In the genomic region with DNA sequence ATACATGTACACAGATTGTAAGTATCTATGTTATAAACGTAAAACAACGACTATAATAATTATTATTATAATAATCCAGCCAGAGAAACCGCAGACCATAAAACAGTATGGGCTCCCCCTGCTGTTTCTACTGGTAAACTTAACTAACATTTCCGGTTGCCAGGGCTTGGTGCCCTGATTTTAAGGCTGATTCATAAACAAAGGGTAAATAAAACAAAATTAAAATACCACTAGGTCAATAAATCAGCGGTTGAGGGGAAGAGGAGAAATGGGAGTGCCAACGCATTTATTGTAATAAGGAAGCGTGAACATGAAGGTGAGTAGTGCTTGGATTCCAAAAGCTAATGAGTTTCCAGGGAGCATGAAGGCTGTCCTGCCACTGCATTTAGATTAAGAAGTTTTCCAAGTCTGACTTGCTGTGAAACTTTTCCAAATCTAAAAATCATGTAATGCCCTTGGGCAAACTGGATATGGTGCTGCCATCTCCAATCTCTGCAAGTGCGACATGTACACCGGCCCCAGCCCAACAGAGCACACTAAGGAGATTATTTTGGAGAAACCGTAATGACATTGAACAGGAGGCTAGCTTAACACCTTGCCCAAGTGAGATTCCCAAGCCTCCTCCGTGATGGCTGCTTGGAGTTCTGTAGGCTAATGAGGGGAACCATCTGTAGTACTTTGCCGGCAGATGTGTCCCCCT, we compare ENCODE assay signal across 8 cellular contexts. TPM values are rescaled to one million over a fixed set of nuclear protein-coding genes. Genes with fewer than 3 reads are reported as not detected.
DNase-seq lines count a peak whose midpoint lies in the region; ATAC-seq and TF ChIP-seq lines count a peak whose summit lies in the region.

No MANE protein-coding gene starts in this region.

- no peaks in the 10 kb centered on the region for H3K9me2 ChIP-seq in SK-N-SH

- H3K36me3 ChIP-seq in SK-N-SH (replicated peaks in 1 of 2; ENCODE audit: control insufficient read depth in 1 of 2, insufficient read depth in 2 of 2, low read length in 1 of 2) (no peaks in the 10 kb centered on the region), gastroesophageal sphincter (no peaks in the 10 kb centered on the region)

- H3K9ac ChIP-seq in SK-N-SH: no peak overlapping the region

- TF ChIP-seq RAD21 in SK-N-SH (IDR thresholded peaks at IDR 0.05; ENCODE audit: low read length): peak; percentile 47

- no peaks in the 10 kb centered on the region for H3K27me3 ChIP-seq in SK-N-SH (ENCODE audit: insufficient read depth)
- no peaks in the 10 kb centered on the region for H3K27me3 ChIP-seq in gastroesophageal sphincter

- ATAC-seq in HG03175 (IDR thresholded peaks at IDR 0.05; ENCODE audit: unreplicated experiment) (peak; percentile 37), gastroesophageal sphincter (no peak), HG03442 (IDR thresholded peaks at IDR 0.05; ENCODE audit: unreplicated experiment) (no peak), GM18517 (IDR thresholded peaks at IDR 0.05; ENCODE audit: unreplicated experiment) (no peak), HG03045 (IDR thresholded peaks at IDR 0.05; ENCODE audit: unreplicated experiment) (no peak)

- 43% methylated on average over 10 of the region's 12 CpGs for WGBS in SK-N-SH (ENCODE audit: low lambda C conversion rate)
- 23 to 26% methylated on average over 8 to 9 of the region's 12 CpGs for WGBS in gastroesophageal sphincter (ENCODE audit: low coverage in 1 of 2), 2 donors

- DNase-seq in DMS53 (lab: John Stamatoyannopoulos, UW) (peak; percentile 72), SK-N-SH (peak; percentile 48), superior temporal gyrus (ENCODE audit: extremely low spot score) (peak; percentile 74)

- POLR2A ChIA-PET in SK-N-SH (lab: Yijun Ruan, JAX): interaction anchor here (0.5 kb wide), 1 partner anchor 524 kb away, joined by 5 read pairs; no protein-coding TSS in a partner anchor

- no peak for TF ChIP-seq POLR2A in gastroesophageal sphincter (IDR thresholded peaks at IDR 0.05)

- H3K4me2 ChIP-seq in SK-N-SH: no peak overlapping the region

- H3K9me3 ChIP-seq in SK-N-SH (no peaks in the 10 kb centered on the region), gastroesophageal sphincter (no peaks in the 10 kb centered on the region)

- CTCF ChIA-PET in SK-N-SH (lab: Yijun Ruan, JAX): interaction anchor here (0.7 to 6.9 kb wide), 33 partner anchors 8 to 1051 kb away, joined by 3 to 121 read pairs (median 4); partner anchors contain the start of genes HOXD9 and NFE2L2

- H3K79me2 ChIP-seq in SK-N-SH (ENCODE audit: insufficient read depth): no peaks in the 10 kb centered on the region

- H3K4me3 ChIP-seq in SK-N-SH (ENCODE audit: low read depth in 2 of 2, low read length in 1 of 2) (no peak overlapping the region), gastroesophageal sphincter (no peak overlapping the region)

- peak; percentile 71 for TF ChIP-seq CTCF in SK-N-SH (IDR thresholded peaks at IDR 0.05)
- peak; percentile 12 to 50 (median 38) for TF ChIP-seq CTCF in gastroesophageal sphincter (IDR thresholded peaks at IDR 0.05)

- TF ChIP-seq EP300 in SK-N-SH (IDR thresholded peaks at IDR 0.05; ENCODE audit: borderline replicate concordance in 1 of 2, low read depth in 1 of 2, low read length in 1 of 2) (no peak), gastroesophageal sphincter (IDR thresholded peaks at IDR 0.05) (no peak)

- H4K20me1 ChIP-seq in SK-N-SH (ENCODE audit: insufficient read depth): no peaks in the 10 kb centered on the region

- H2AFZ ChIP-seq in SK-N-SH (ENCODE audit: low read depth): peak overlapping the region; percentile 48

- H3F3A ChIP-seq in SK-N-SH (replicated peaks; ENCODE audit: insufficient read depth): no peaks in the 10 kb centered on the region

- H3K4me1 ChIP-seq in SK-N-SH (ENCODE audit: control insufficient read depth in 1 of 2, insufficient read depth in 2 of 2, low read depth in 1 of 2, low read length in 1 of 2) (peaks cover 12 to 20% of the 10 kb centered on the region in 2 experiments; a peak in 3 of 4 replicates), gastroesophageal sphincter (peaks cover 3 to 30% (median 5%) of the 10 kb centered on the region in 3 donors)

- H3K27ac ChIP-seq in SK-N-SH (ENCODE audit: low read depth in 2 of 2, low read length in 1 of 2) (no peak overlapping the region), gastroesophageal sphincter (no peak overlapping the region)

TF ChIP-seq in SK-N-SH, 30 proteins besides CTCF, POLR2A, EP300 and RAD21:
- TF ChIP-seq POLR2AphosphoS5 (IDR thresholded peaks at IDR 0.05; ENCODE audit: low read depth, low read length) (no peak), GABPA (IDR thresholded peaks at IDR 0.05; ENCODE audit: low read depth) (peak; percentile 14; the same call in 1 of the 2 replicates)

RNA-seq across cellular contexts. Expression of gene HNRNPA3, which starts 50.7 kb away (rescaled TPM):
- polyA plus RNA-seq in SK-N-SH (2012; rRNA removed): 86.5 and 102 TPM in 2 replicates
- polyA plus RNA-seq in SK-N-SH (2012; cell fraction: cytosol; rRNA removed): 125 and 185 TPM in 2 replicates
- polyA plus RNA-seq in SK-N-SH (2012; cell fraction: nucleus; rRNA removed): 58.1 and 110 TPM in 2 replicates
- 10 to 100 TPM; 58.4 to 87.8 (median 73.1) TPM for total RNA-seq in gastroesophageal sphincter
